ENCODE assay signal across 14 cellular contexts in genomic region chr15:56356616-56357015, GRCh38. TPM values are rescaled to one million over a fixed set of nuclear protein-coding genes. Genes with fewer than 3 reads are reported as not detected.
DNase-seq lines count a peak whose midpoint lies in the region; ATAC-seq and TF ChIP-seq lines count a peak whose summit lies in the region.
"Had no signal": no experiment of that assay in that cellular context is flagged by ENCODE, and none has a peak within 500 bp of the region (broad histone marks: within the 10 kb centered on the region; RNA-seq: fewer than 3 reads in every experiment).

No MANE protein-coding gene starts in this region.

- no peak for ATAC-seq in body of pancreas

- TF ChIP-seq POLR2A in body of pancreas (IDR thresholded peaks at IDR 0.05), result no peak

- no peak overlapping the region for H3K4me3 Mint-ChIP-seq in HFFc6
- H3K4me3 Mint-ChIP-seq: T-helper 1 cell treated with Interleukin-12 subunit alpha and Interleukin-12 subunit beta and Interleukin-4 antibody, amounts not matched to agents 30 μg/mL and 1 μg/mL, for 36 hours had no signal

- H3K27me3 Mint-ChIP-seq in HFFc6 (ENCODE audit: insufficient read depth), result peaks cover 1% of the 10 kb centered on the region; the same call in 1 of the 2 replicates

- CTCF ChIA-PET in GM10248 (lab: Yijun Ruan, JAX), result interaction anchor here (1.5 to 1.6 kb wide), 2 partner anchors 15 to 54 kb away, joined by 3 read pairs; no protein-coding TSS in a partner anchor

- TF ChIP-seq CTCF in GM10248 (IDR thresholded peaks at IDR 0.05; ENCODE audit: control extremely low read depth, extremely low read depth, low read depth, missing control alignments) (no peak), HFFc6 (IDR thresholded peaks at IDR 0.05) (no peak), MM.1S (IDR thresholded peaks at IDR 0.05; ENCODE audit: low read length) (no peak), fibroblast of mammary gland (conservative IDR thresholded peaks at IDR 0.05; ENCODE audit: control insufficient read depth, insufficient read depth, low read depth, low read length) (no peak), body of pancreas (IDR thresholded peaks at IDR 0.05) (no peak)

- POLR2A ChIA-PET in GM10248 (lab: Yijun Ruan, JAX), result no interaction called here

- no peak overlapping the region for H3K27ac Mint-ChIP-seq in HFFc6
- H3K27ac Mint-ChIP-seq: T-helper 1 cell treated with Interleukin-12 subunit alpha and Interleukin-12 subunit beta and Interleukin-4 antibody, amounts not matched to agents 30 μg/mL and 1 μg/mL, for 36 hours had no signal

- H3F3A ChIP-seq in MM.1S (ENCODE audit: insufficient read depth, low read length), result no peaks in the 10 kb centered on the region

- peaks cover 20% of the 10 kb centered on the region for H3K4me1 ChIP-seq in MM.1S (ENCODE audit: low read length)
- H3K4me1 ChIP-seq in body of pancreas, result no peaks in the 10 kb centered on the region

- H3K36me3 Mint-ChIP-seq in HFFc6 (ENCODE audit: low read depth), result no peaks in the 10 kb centered on the region

- H3K9me3 Mint-ChIP-seq in HFFc6, result no peaks in the 10 kb centered on the region
- H3K9me3 Mint-ChIP-seq: T-helper 1 cell treated with Interleukin-12 subunit alpha and Interleukin-12 subunit beta and Interleukin-4 antibody, amounts not matched to agents 30 μg/mL and 1 μg/mL, for 36 hours had no signal

- H3K9me3 ChIP-seq in MM.1S (replicated peaks; ENCODE audit: insufficient read depth, low read length) (no peaks in the 10 kb centered on the region), body of pancreas (no peaks in the 10 kb centered on the region)

- peak overlapping the region; percentile 7; the same call in 1 of the 2 replicates for H3K9ac ChIP-seq in MM.1S (ENCODE audit: low read length)

- no peaks in the 10 kb centered on the region for H3K9me2 ChIP-seq in MM.1S (replicated peaks; ENCODE audit: insufficient read depth, low read length)

- H3K4me1 Mint-ChIP-seq in HFFc6 (ENCODE audit: low read depth), result peaks cover 14% of the 10 kb centered on the region; the same call in 1 of the 2 replicates

- 70 to 71% methylated on average over 2 of the region's 2 CpGs for WGBS in body of pancreas, 2 donors

- H3K27ac ChIP-seq in MM.1S (ENCODE audit: low read length) (peak overlapping the region; percentile 38; the same call in 1 of the 2 replicates), body of pancreas (no peak overlapping the region)

- no peaks in the 10 kb centered on the region for H4K20me1 ChIP-seq in MM.1S (ENCODE audit: insufficient read depth, low read length)

- peak overlapping the region; percentile 48 for H3K4me2 ChIP-seq in MM.1S (ENCODE audit: low read depth, low read length)

- intact Hi-C loops in body of pancreas (cut with DNase I), result no loop called here

- DNase-seq in GM10248 (ENCODE audit: extremely low spot score) (peak; percentile 15), HFFc6 (peak; percentile 12), MM.1S (peak; percentile 50), fibroblast of mammary gland (ENCODE audit: low read depth) (peak; percentile 64), body of pancreas (no peak), NCI-H345 (lab: John Stamatoyannopoulos, UW) (no peak), NCI-H1436 treated with DMSO at 0.1 percent for 48 hours (lab: John Stamatoyannopoulos, UW) (no peak), GM19240 (ENCODE audit: insufficient read length, low spot score) (no peak)
- DNase-seq: activated gamma-delta T cell treated with Interleukin-2 at 50 U/mL for 16 hours; erythroblast; H7; NCI-H1105; stimulated activated CD4-positive, alpha-beta T cell treated with anti-CD3 and anti-CD28 coated beads, Interleukin-4, amount 100 ng/mL, for 1 hour had no signal

- H3K4me3 ChIP-seq in MM.1S (ENCODE audit: low read length) (no peak overlapping the region; the same call in 1 of the 2 replicates), fibroblast of mammary gland (ENCODE audit: control insufficient read depth, low read depth, low read length) (no peak overlapping the region), body of pancreas (no peak overlapping the region)

- no peak overlapping the region for H2AFZ ChIP-seq in MM.1S (ENCODE audit: low read length)

- H3K36me3 ChIP-seq in MM.1S (replicated peaks; ENCODE audit: insufficient read depth, low read length) (no peaks in the 10 kb centered on the region), body of pancreas (replicated peaks in 1 of 2; ENCODE audit: insufficient read depth in 1 of 2, low read depth in 2 of 2) (no peaks in the 10 kb centered on the region)

- no peaks in the 10 kb centered on the region for H3K79me2 ChIP-seq in MM.1S (ENCODE audit: low read length)

- no peaks in the 10 kb centered on the region for H3K27me3 ChIP-seq in MM.1S (replicated peaks; ENCODE audit: insufficient read depth, low read length)
- H3K27me3 ChIP-seq in body of pancreas, result no peaks in the 10 kb centered on the region

RNA-seq across cellular contexts. Expression of gene TEX9, which starts 8.6 kb away (rescaled TPM):
- 1 to 10 TPM in 2 of 6 experiments, under 1 TPM in 4; 0.81 to 1.4 (median 0.93) TPM for total RNA-seq in HFFc6 (2021; fragmentation: NEBNext Ultra II Directional; extraction: Animal tissue kit (Norgen Biotek cat#: 25700))
- total RNA-seq in body of pancreas, result 1 to 10 TPM; 7.5 to 7.9 TPM

Comparison
In these comparisons a context has a peak if more than half of its experiments do, and no peak if none do; other contexts are left out.
1. DNase-seq: peak in GM10248 (single experiment), HFFc6 (single experiment), MM.1S (single experiment) and fibroblast of mammary gland (single experiment); none in body of pancreas (0 of 4), NCI-H345 (single experiment), NCI-H1436 treated with DMSO at 0.1 percent for 48 hours (single experiment) and GM19240 (single experiment).